ENCODE assay signal across 15 cellular contexts in the genomic region with DNA sequence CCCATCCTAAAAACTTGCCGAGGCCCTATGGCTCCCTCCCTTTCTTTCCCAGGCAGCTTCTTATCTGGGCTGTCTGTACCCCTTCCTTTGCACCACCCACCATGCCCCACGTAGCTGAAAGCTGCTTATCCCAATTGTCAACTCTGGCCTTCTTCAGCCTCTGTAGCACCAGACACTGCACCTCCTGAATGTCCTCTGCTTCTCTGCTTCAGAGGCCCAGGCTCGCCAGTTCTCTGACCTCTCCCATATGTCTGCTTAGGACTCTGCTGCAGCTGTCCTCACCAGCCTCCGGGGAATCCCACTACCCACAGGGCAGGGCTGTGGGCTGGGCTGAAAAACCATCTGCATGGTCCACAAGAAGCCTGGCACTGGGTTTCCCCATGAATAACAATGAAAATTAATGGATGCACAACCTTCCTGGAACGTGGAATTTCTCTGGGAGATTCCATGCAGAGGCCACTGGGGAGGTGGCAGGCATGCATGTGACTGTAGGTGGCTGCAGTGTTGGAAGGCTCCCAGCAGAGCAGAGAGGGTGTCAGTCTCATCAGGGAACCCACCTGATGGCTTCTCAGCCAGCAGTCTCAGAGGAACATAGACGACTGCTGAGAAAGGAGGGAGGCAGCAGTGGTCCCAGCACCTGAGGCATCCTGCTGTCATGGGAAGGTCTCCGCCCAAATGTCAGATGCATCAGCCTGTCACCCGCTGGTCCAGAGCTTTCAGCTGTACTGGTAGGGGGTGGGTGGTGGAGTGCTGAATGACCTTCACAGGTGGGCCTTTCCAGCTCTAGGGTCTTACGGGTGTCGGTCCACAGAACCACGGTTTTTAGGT. TPM values are rescaled to one million over a fixed set of nuclear protein-coding genes. Genes with fewer than 3 reads are reported as not detected.
A peak's percentile ranks its signal among the peaks of the same experiment; 100 is the strongest.
DNase-seq lines count a peak whose midpoint lies in the region; ATAC-seq and TF ChIP-seq lines count a peak whose summit lies in the region.
"Had no signal": no experiment of that assay in that cellular context is flagged by ENCODE, and none has a peak within 500 bp of the region (broad histone marks: within the 10 kb centered on the region; RNA-seq: fewer than 3 reads in every experiment).

No MANE protein-coding gene starts in this region.

- POLR2A ChIA-PET in activated CD8-positive, alpha-beta T cell treated with anti-CD3 and anti-CD28 coated beads for 36 hours (lab: Charles Lee) = interaction anchor here (1.1 to 1.2 kb wide), 2 partner anchors 9 to 141 kb away, joined by 3 to 5 read pairs; no protein-coding TSS in a partner anchor

- H3K9me3 Mint-ChIP-seq in activated naive CD4-positive, alpha-beta T cell treated with anti-CD3 and anti-CD28 coated beads, Interleukin-2, amount 50 U/mL, for 24 hours = no peaks in the 10 kb centered on the region
- H3K9me3 Mint-ChIP-seq in activated CD8-positive, alpha-beta T cell treated with anti-CD3 and anti-CD28 coated beads for 36 hours = no peaks in the 10 kb centered on the region
- H3K9me3 Mint-ChIP-seq in immature natural killer cell = no peaks in the 10 kb centered on the region
- no peaks in the 10 kb centered on the region for H3K9me3 Mint-ChIP-seq in stimulated activated naive CD8-positive, alpha-beta T cell treated with anti-CD3 and anti-CD28 coated beads, Interleukin-15, amount 100 ng/mL, for 72 hours
- H3K9me3 Mint-ChIP-seq: activated B cell treated with CpG ODN at 0.5 μM for 24 hours; activated T-cell treated with anti-CD3 and anti-CD28 coated beads, Interleukin-2, amount 50 U/mL, for 4 hours; IgD-negative memory B cell had no signal

- H3K4me3 Mint-ChIP-seq in activated naive CD4-positive, alpha-beta T cell treated with anti-CD3 and anti-CD28 coated beads, Interleukin-2, amount 50 U/mL, for 24 hours = no peak overlapping the region
- no peak overlapping the region for H3K4me3 Mint-ChIP-seq in activated CD8-positive, alpha-beta T cell treated with anti-CD3 and anti-CD28 coated beads for 36 hours
- H3K4me3 Mint-ChIP-seq in immature natural killer cell = no peak overlapping the region
- H3K4me3 Mint-ChIP-seq in stimulated activated naive CD8-positive, alpha-beta T cell treated with anti-CD3 and anti-CD28 coated beads, Interleukin-15, amount 100 ng/mL, for 72 hours = peak overlapping the region in 1 of 2 donors; percentile 24
- H3K4me3 Mint-ChIP-seq: activated B cell treated with CpG ODN at 0.5 μM for 24 hours; activated T-cell treated with anti-CD3 and anti-CD28 coated beads, Interleukin-2, amount 50 U/mL, for 4 hours had no signal

- peaks cover 7% of the 10 kb centered on the region for H3K36me3 Mint-ChIP-seq in activated naive CD4-positive, alpha-beta T cell treated with anti-CD3 and anti-CD28 coated beads, Interleukin-2, amount 50 U/mL, for 24 hours
- peaks cover 19% of the 10 kb centered on the region for H3K36me3 Mint-ChIP-seq in activated CD8-positive, alpha-beta T cell treated with anti-CD3 and anti-CD28 coated beads for 36 hours (ENCODE audit: low read depth)
- peaks cover 3 to 22% (median 14%) of the 10 kb centered on the region in 3 donors for H3K36me3 Mint-ChIP-seq in immature natural killer cell

- no peaks in the 10 kb centered on the region for H3K27me3 Mint-ChIP-seq in activated naive CD4-positive, alpha-beta T cell treated with anti-CD3 and anti-CD28 coated beads, Interleukin-2, amount 50 U/mL, for 24 hours
- no peaks in the 10 kb centered on the region for H3K27me3 Mint-ChIP-seq in activated CD8-positive, alpha-beta T cell treated with anti-CD3 and anti-CD28 coated beads for 36 hours
- peaks cover 0 to 18% (median 11%) of the 10 kb centered on the region in 3 donors for H3K27me3 Mint-ChIP-seq in immature natural killer cell (ENCODE audit: low read depth in 3 of 3)
- no peaks in the 10 kb centered on the region for H3K27me3 Mint-ChIP-seq in stimulated activated naive CD8-positive, alpha-beta T cell treated with anti-CD3 and anti-CD28 coated beads, Interleukin-15, amount 100 ng/mL, for 72 hours
- H3K27me3 Mint-ChIP-seq: activated B cell treated with CpG ODN at 0.5 μM for 24 hours had no signal

- intact Hi-C loops in activated CD8-positive, alpha-beta T cell treated with anti-CD3 and anti-CD28 coated beads for 36 hours (cut with micrococcal nuclease) = no loop called here

- no peak for ATAC-seq in activated CD8-positive, alpha-beta T cell treated with anti-CD3 and anti-CD28 coated beads for 36 hours
- no peak for ATAC-seq in stimulated activated naive CD8-positive, alpha-beta T cell treated with anti-CD3 and anti-CD28 coated beads, Interleukin-15, amount 100 ng/mL, for 72 hours
- ATAC-seq in omental fat pad (ENCODE audit: low FRiP score) = no peak
- ATAC-seq: activated T-cell treated with anti-CD3 and anti-CD28 coated beads, Interleukin-2, amount 50 U/mL, for 4 hours had no signal

- H3K4me1 Mint-ChIP-seq in activated naive CD4-positive, alpha-beta T cell treated with anti-CD3 and anti-CD28 coated beads, Interleukin-2, amount 50 U/mL, for 24 hours = peaks cover 46% of the 10 kb centered on the region
- peaks cover 58% of the 10 kb centered on the region for H3K4me1 Mint-ChIP-seq in activated CD8-positive, alpha-beta T cell treated with anti-CD3 and anti-CD28 coated beads for 36 hours (ENCODE audit: low read depth)
- peaks cover 63 to 74% of the 10 kb centered on the region in 2 donors for H3K4me1 Mint-ChIP-seq in immature natural killer cell
- H3K4me1 Mint-ChIP-seq in stimulated activated naive CD8-positive, alpha-beta T cell treated with anti-CD3 and anti-CD28 coated beads, Interleukin-15, amount 100 ng/mL, for 72 hours = peaks cover 84% of the 10 kb centered on the region

- peak overlapping the region; percentile 90 for H3K27ac Mint-ChIP-seq in activated naive CD4-positive, alpha-beta T cell treated with anti-CD3 and anti-CD28 coated beads, Interleukin-2, amount 50 U/mL, for 24 hours
- H3K27ac Mint-ChIP-seq in activated CD8-positive, alpha-beta T cell treated with anti-CD3 and anti-CD28 coated beads for 36 hours = peak overlapping the region; percentile 70
- H3K27ac Mint-ChIP-seq in immature natural killer cell = peak overlapping the region; percentile 14 to 87 (median 70)
- peak overlapping the region; percentile 13 to 57 for H3K27ac Mint-ChIP-seq in stimulated activated naive CD8-positive, alpha-beta T cell treated with anti-CD3 and anti-CD28 coated beads, Interleukin-15, amount 100 ng/mL, for 72 hours
- H3K27ac Mint-ChIP-seq: activated B cell treated with CpG ODN at 0.5 μM for 24 hours had no signal

- DNase-seq in activated naive CD4-positive, alpha-beta T cell treated with anti-CD3 and anti-CD28 coated beads, Interleukin-2, amount 50 U/mL, for 16 hours = no peak
- no peak for DNase-seq in activated CD8-positive, alpha-beta T cell treated with anti-CD3 and anti-CD28 coated beads for 36 hours
- DNase-seq in immature natural killer cell = no peak
- no peak for DNase-seq in stimulated activated naive CD8-positive, alpha-beta T cell treated with anti-CD3 and anti-CD28 coated beads, Interleukin-15, amount 100 ng/mL, for 72 hours
- no peak for DNase-seq in omental fat pad (ENCODE audit: low spot score)
- DNase-seq in OCI-M1 (lab: John Stamatoyannopoulos, UW) = no peak
- no peak for DNase-seq in NCI-H446 (lab: John Stamatoyannopoulos, UW)
- DNase-seq: activated B cell treated with CpG ODN at 0.5 μM for 24 hours; activated T-cell treated with anti-CD3 and anti-CD28 coated beads, Interleukin-2, amount 50 U/mL, for 4 hours; NCI-H1105 treated with DMSO at 0.1 percent for 48 hours; NCI-H226; occipital lobe; stimulated activated naive CD4-positive, alpha-beta T cell treated with Interleukin-2 at 50 U/mL for 16 hours had no signal

- CTCF ChIA-PET in activated CD8-positive, alpha-beta T cell treated with anti-CD3 and anti-CD28 coated beads for 36 hours (lab: Charles Lee) = interaction anchor here (1.4 to 2.2 kb wide), 3 partner anchors 9 to 143 kb away, joined by 4 to 7 read pairs (median 5); no protein-coding TSS in a partner anchor

- TF ChIP-seq CTCF in activated CD8-positive, alpha-beta T cell treated with anti-CD3 and anti-CD28 coated beads for 36 hours (IDR thresholded peaks at IDR 0.05) = no peak
- TF ChIP-seq CTCF in omental fat pad (IDR thresholded peaks at IDR 0.05) = no peak

RNA-seq across cellular contexts. Expression of gene SH2D4B, which starts 16.8 kb away (rescaled TPM):
- total RNA-seq in activated CD8-positive, alpha-beta T cell treated with anti-CD3 and anti-CD28 coated beads for 36 hours = under 1 TPM; 0.11 to 0.20 TPM
- polyA plus RNA-seq in immature natural killer cell = not detected
- total RNA-seq in omental fat pad = under 1 TPM in 1 of 4 donors, not detected in 3; 0.13 TPM
- total RNA-seq: activated B cell treated with CpG ODN at 0.5 μM for 24 hours had no signal
- polyA plus RNA-seq: IgD-negative memory B cell had no signal

Comparison
In these comparisons a context has a peak if more than half of its experiments do, and no peak if none do; other contexts are left out.
1. H3K27ac Mint-ChIP-seq: peak in every context shown above with its lines; median percentile 90 in activated naive CD4-positive, alpha-beta T cell treated with anti-CD3 and anti-CD28 coated beads, Interleukin-2, amount 50 U/mL, for 24 hours; 70 in immature natural killer cell; 70 in activated CD8-positive, alpha-beta T cell treated with anti-CD3 and anti-CD28 coated beads for 36 hours; 35 in stimulated activated naive CD8-positive, alpha-beta T cell treated with anti-CD3 and anti-CD28 coated beads, Interleukin-15, amount 100 ng/mL, for 72 hours.